In genomic region chr5:33423018-33423630, GRCh38 we compare ENCODE assay signal across 1 cellular context.
TF ChIP-seq lines count a peak whose summit lies in the region.

No MANE protein-coding gene starts in this region.

TF ChIP-seq in HEK293, 187 proteins besides CTCF, POLR2A, EP300 and RAD21 (continued from another document):
- TF ChIP-seq, protein P1, sequence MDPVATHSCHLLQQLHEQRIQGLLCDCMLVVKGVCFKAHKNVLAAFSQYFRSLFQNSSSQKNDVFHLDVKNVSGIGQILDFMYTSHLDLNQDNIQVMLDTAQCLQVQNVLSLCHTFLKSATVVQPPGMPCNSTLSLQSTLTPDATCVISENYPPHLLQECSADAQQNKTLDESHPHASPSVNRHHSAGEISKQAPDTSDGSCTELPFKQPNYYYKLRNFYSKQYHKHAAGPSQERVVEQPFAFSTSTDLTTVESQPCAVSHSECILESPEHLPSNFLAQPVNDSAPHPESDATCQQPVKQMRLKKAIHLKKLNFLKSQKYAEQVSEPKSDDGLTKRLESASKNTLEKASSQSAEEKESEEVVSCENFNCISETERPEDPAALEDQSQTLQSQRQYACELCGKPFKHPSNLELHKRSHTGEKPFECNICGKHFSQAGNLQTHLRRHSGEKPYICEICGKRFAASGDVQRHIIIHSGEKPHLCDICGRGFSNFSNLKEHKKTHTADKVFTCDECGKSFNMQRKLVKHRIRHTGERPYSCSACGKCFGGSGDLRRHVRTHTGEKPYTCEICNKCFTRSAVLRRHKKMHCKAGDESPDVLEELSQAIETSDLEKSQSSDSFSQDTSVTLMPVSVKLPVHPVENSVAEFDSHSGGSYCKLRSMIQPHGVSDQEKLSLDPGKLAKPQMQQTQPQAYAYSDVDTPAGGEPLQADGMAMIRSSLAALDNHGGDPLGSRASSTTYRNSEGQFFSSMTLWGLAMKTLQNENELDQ (tag by site-specific recombination; IDR thresholded peaks at IDR 0.05; ENCODE audit: low read depth), result no peak
